ENCODE assay signal across 2 cellular contexts in genomic region chr18:56374005-56374655, GRCh38.
TF ChIP-seq lines count a peak whose summit lies in the region.

No MANE protein-coding gene starts in this region.

TF ChIP-seq in IMR-90, 13 proteins besides CTCF, POLR2A, EP300 and RAD21 (continued from another document):
- TF ChIP-seq NFE2L2 (IDR thresholded peaks at IDR 0.05; ENCODE audit: low read depth, low read length) = peak; percentile 82

TF ChIP-seq in GM12891, 5 proteins besides CTCF, POLR2A, EP300 and RAD21 (continued from another document):
- no peak for TF ChIP-seq POU2F2 (IDR thresholded peaks at IDR 0.05; ENCODE audit: low read depth, low read length)
- TF ChIP-seq TAF1 (IDR thresholded peaks at IDR 0.05; ENCODE audit: low read depth, low read length) = no peak
- no peak for TF ChIP-seq PAX5 (IDR thresholded peaks at IDR 0.05; ENCODE audit: insufficient read depth, low read length, severe bottlenecking)
